20 cellular contexts compared by ENCODE assay signal in genomic region chr2:223267160-223267951, GRCh38.
DNase-seq lines count a peak whose midpoint lies in the region; ATAC-seq and TF ChIP-seq lines count a peak whose summit lies in the region.
"Had no signal": no experiment of that assay in that cellular context is flagged by ENCODE, and none has a peak within 500 bp of the region (broad histone marks: within the 10 kb centered on the region; RNA-seq: fewer than 3 reads in every experiment).

No MANE protein-coding gene starts in this region.

- H2BK120ac ChIP-seq in mesenchymal stem cell (ENCODE audit: low read depth, low read length) = no peak overlapping the region
- H2BK120ac ChIP-seq in trophoblast cell (ENCODE audit: insufficient read depth, low read length, poor library complexity) = peak overlapping the region; percentile 76

- H3K4me3 ChIP-seq in mesenchymal stem cell (ENCODE audit: insufficient read depth in 1 of 2, low read depth in 1 of 2, low read length in 2 of 2) = no peak overlapping the region
- H3K4me3 ChIP-seq in trophoblast cell (ENCODE audit: low read depth, low read length) = no peak overlapping the region
- H3K4me3 ChIP-seq: BLaER1, GM12878, GM23248 had no signal

- peak overlapping the region; percentile 73 for H2BK5ac ChIP-seq in mesenchymal stem cell (ENCODE audit: low read depth, low read length, poor library complexity, severe bottlenecking)
- no peak overlapping the region for H2BK5ac ChIP-seq in trophoblast cell (ENCODE audit: low read depth, low read length, poor library complexity)

- H3K27ac ChIP-seq in mesenchymal stem cell (ENCODE audit: low read length, poor library complexity, severe bottlenecking) (no peak overlapping the region), trophoblast cell (ENCODE audit: low read depth, low read length) (no peak overlapping the region)
- H3K27ac ChIP-seq: 22Rv1, BLaER1, C4-2B, GM23248 had no signal

- H3K79me1 ChIP-seq in mesenchymal stem cell (replicated peaks; ENCODE audit: low read length, poor library complexity, severe bottlenecking) (no peaks in the 10 kb centered on the region), trophoblast cell (ENCODE audit: low read length) (peaks cover 14% of the 10 kb centered on the region)

- H3K4me2 ChIP-seq in mesenchymal stem cell (ENCODE audit: low read length, poor library complexity, severe bottlenecking) = no peak overlapping the region
- no peak overlapping the region for H3K4me2 ChIP-seq in trophoblast cell (ENCODE audit: low read length)
- H3K4me2 ChIP-seq: BLaER1 had no signal

- CTCF ChIA-PET in GM10248 (lab: Yijun Ruan, JAX) = no interaction called here

- H4K8ac ChIP-seq in mesenchymal stem cell (ENCODE audit: low read length) (no peak overlapping the region), trophoblast cell (ENCODE audit: low read depth, low read length) (no peak overlapping the region)

- H3K4ac ChIP-seq in mesenchymal stem cell (ENCODE audit: low read depth in 1 of 2, low read length in 2 of 2) = no peak overlapping the region
- no peak overlapping the region for H3K4ac ChIP-seq in trophoblast cell (ENCODE audit: low read depth, low read length)

- no peak overlapping the region for H2AK5ac ChIP-seq in mesenchymal stem cell (ENCODE audit: low read length, severe bottlenecking)
- peak overlapping the region; percentile 74 for H2AK5ac ChIP-seq in trophoblast cell (ENCODE audit: low read length)

- H3K9me3 ChIP-seq in mesenchymal stem cell (ENCODE audit: control insufficient read depth, low read length) (no peaks in the 10 kb centered on the region), trophoblast cell (ENCODE audit: insufficient read depth, low read depth, low read length) (no peaks in the 10 kb centered on the region)
- H3K9me3 ChIP-seq: BLaER1, Caco-2 had no signal

- POLR2A ChIA-PET in GM10248 (lab: Yijun Ruan, JAX) = no interaction called here

- H2BK15ac ChIP-seq in mesenchymal stem cell (ENCODE audit: low read depth, poor library complexity, severe bottlenecking) = no peak overlapping the region

- H3K23ac ChIP-seq in mesenchymal stem cell (ENCODE audit: low read length in 2 of 2) = no peak overlapping the region
- H3K23ac ChIP-seq in trophoblast cell (ENCODE audit: low read length) = no peak overlapping the region

- H3K4me1 ChIP-seq in mesenchymal stem cell (ENCODE audit: control insufficient read depth, insufficient read depth, low read depth, low read length) (peaks cover 6% of the 10 kb centered on the region), trophoblast cell (ENCODE audit: control insufficient read depth in 1 of 2, insufficient read depth in 2 of 2, low read length in 2 of 2) (peaks cover 10 to 12% of the 10 kb centered on the region in 2 experiments)
- H3K4me1 ChIP-seq: BLaER1 had no signal

- H4K12ac ChIP-seq in trophoblast cell (ENCODE audit: low read depth, low read length) = no peak overlapping the region

- peak in 2 of 3 experiments; percentile 18 to 59 for DNase-seq in NCI-H1417 (lab: John Stamatoyannopoulos, UW)
- no peak for DNase-seq in NCI-H1417 treated with DMSO at 0.1 percent for 48 hours (lab: John Stamatoyannopoulos, UW)
- peak; percentile 44 for DNase-seq in NCI-H69 (lab: John Stamatoyannopoulos, UW)
- DNase-seq in mesenchymal stem cell = no peak
- no peak for DNase-seq in trophoblast cell
- no peak for DNase-seq in GM10248 (ENCODE audit: extremely low spot score)
- DNase-seq: Caco-2; CD4-positive, CD25-positive, alpha-beta regulatory T cell; CD8-positive, alpha-beta T cell; DMS153; DND-41; GM23248; H9 had no signal

- no peak for TF ChIP-seq CTCF in GM10248 (IDR thresholded peaks at IDR 0.05; ENCODE audit: control extremely low read depth, extremely low read depth, low read depth, missing control alignments)

- H3K18ac ChIP-seq in mesenchymal stem cell (ENCODE audit: low read depth in 1 of 2, low read length in 2 of 2) (no peak overlapping the region), trophoblast cell (ENCODE audit: low read length) (no peak overlapping the region)

- H2AFZ ChIP-seq in mesenchymal stem cell (ENCODE audit: low read depth, low read length) = no peak overlapping the region
- no peak overlapping the region for H2AFZ ChIP-seq in trophoblast cell (ENCODE audit: insufficient read depth, low read length, poor library complexity)
- H2AFZ ChIP-seq: GM23248 had no signal

- ATAC-seq in GM21360 (IDR thresholded peaks at IDR 0.05; ENCODE audit: unreplicated experiment) (no peak), GM19023 (IDR thresholded peaks at IDR 0.05; ENCODE audit: unreplicated experiment) (no peak)
- ATAC-seq: CD8-positive, alpha-beta T cell; GM12878; HCT116 had no signal

- H3K36me3 ChIP-seq in mesenchymal stem cell (ENCODE audit: control insufficient read depth in 1 of 2, insufficient read depth in 2 of 2, low read depth in 1 of 2, low read length in 2 of 2) (no peaks in the 10 kb centered on the region), trophoblast cell (ENCODE audit: control insufficient read depth in 1 of 2, insufficient read depth in 2 of 2, low read length in 2 of 2) (no peaks in the 10 kb centered on the region)
- H3K36me3 ChIP-seq: BLaER1 had no signal

- no peaks in the 10 kb centered on the region for H3K27me3 ChIP-seq in mesenchymal stem cell (ENCODE audit: control insufficient read depth in 1 of 2, insufficient read depth in 1 of 2, low read length in 2 of 2)
- no peaks in the 10 kb centered on the region for H3K27me3 ChIP-seq in trophoblast cell (ENCODE audit: insufficient read depth, low read length)
- H3K27me3 ChIP-seq: BLaER1 had no signal

- no peak overlapping the region for H2BK12ac ChIP-seq in mesenchymal stem cell (ENCODE audit: low read length in 2 of 2)
- peak overlapping the region; percentile 84 for H2BK12ac ChIP-seq in trophoblast cell (ENCODE audit: low read length)

- no peak overlapping the region for H3K14ac ChIP-seq in mesenchymal stem cell (ENCODE audit: low read length in 2 of 2)
- no peak overlapping the region for H3K14ac ChIP-seq in trophoblast cell (ENCODE audit: low read length)

- H3K79me2 ChIP-seq in trophoblast cell (ENCODE audit: control insufficient read depth, insufficient read depth, low read length, poor library complexity) = peaks cover 2% of the 10 kb centered on the region

- WGBS in mesenchymal stem cell = 89% methylated on average over 5 of the region's 6 CpGs
- no CpG with 5 or more reads among the region's 6 CpGs for WGBS in trophoblast cell (ENCODE audit: extremely low coverage, insufficient coverage, insufficient read length)

- H3K9ac ChIP-seq in mesenchymal stem cell (ENCODE audit: low read length) = no peak overlapping the region
- H3K9ac ChIP-seq in trophoblast cell (ENCODE audit: low read length) = no peak overlapping the region
- H3K9ac ChIP-seq: BLaER1, GM23248 had no signal

- H4K91ac ChIP-seq in mesenchymal stem cell (ENCODE audit: low read length) (no peak overlapping the region), trophoblast cell (ENCODE audit: low read depth, low read length) (peak overlapping the region; percentile 77)

Comparison
In these comparisons a context has a peak if more than half of its experiments do, and no peak if none do; other contexts are left out.
1. DNase-seq: peak in NCI-H1417 (2 of 3) and NCI-H69 (single experiment); none in NCI-H1417 treated with DMSO at 0.1 percent for 48 hours (single experiment), mesenchymal stem cell (single experiment), trophoblast cell (0 of 2) and GM10248 (single experiment).